Comparison of ENCODE assay signal across 8 cellular contexts in the genomic region with DNA sequence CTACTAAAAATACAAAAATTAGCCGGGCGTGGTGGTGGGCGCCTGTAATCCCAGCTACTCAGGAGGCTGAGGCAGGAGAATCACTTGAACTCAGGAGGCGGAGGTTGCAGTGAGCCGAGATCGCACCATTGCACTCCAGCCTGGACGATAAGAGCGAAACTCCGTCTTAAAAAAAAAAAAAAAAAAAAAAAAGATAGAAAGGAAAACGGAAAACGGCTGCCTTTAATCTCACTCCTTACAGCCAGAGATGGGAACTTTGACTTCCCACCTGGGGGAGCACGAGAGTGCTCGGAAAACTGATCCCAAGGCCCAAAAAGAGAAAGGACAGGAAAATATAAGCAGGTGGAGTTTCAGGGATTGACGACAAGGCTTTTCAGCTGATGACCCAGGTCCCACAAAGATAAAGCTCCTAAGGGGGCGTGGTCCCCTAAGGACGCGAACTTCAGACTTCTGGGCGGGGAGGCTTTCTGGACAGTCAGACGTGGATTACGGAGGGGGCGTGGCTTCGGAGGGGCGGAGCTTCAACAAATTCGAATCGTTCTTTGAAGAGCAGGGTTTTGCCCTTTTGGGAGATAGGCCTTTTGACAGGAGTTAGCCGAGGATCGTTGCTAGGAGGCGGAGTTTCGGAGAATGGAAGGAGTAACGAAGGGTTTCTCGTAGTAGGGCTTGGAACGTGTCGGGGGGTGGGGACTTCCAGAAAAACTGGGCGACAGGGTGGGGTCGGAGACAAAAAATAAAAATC. TPM values are rescaled to one million over a fixed set of nuclear protein-coding genes. Genes with fewer than 3 reads are reported as not detected.
DNase-seq lines count a peak whose midpoint lies in the region; ATAC-seq and TF ChIP-seq lines count a peak whose summit lies in the region.

No MANE protein-coding gene starts in this region.

- H3K27ac Mint-ChIP-seq in endothelial cell (ENCODE audit: unreplicated experiment) = no peak overlapping the region

- H3K4me3 Mint-ChIP-seq in endothelial cell (ENCODE audit: unreplicated experiment) = no peak overlapping the region

- peaks cover 17% of the 10 kb centered on the region for H3K36me3 ChIP-seq in HUES48 (ENCODE audit: control insufficient read depth, insufficient read depth, low read length)
- H3K36me3 ChIP-seq in NT2/D1 (ENCODE audit: insufficient read depth, insufficient read length, low read length) = peaks cover 35% of the 10 kb centered on the region

- H3K9ac ChIP-seq in HUES48 (ENCODE audit: low read depth, low read length) = peak overlapping the region; percentile 91
- H3K9ac ChIP-seq in NT2/D1 (ENCODE audit: insufficient read length, low read depth) = peak overlapping the region; percentile 93

- DNase-seq in GM12865 (ENCODE audit: low read depth) = peak; percentile 96
- DNase-seq in NT2/D1 (ENCODE audit: low read depth, low spot score) = peak; percentile 99
- DNase-seq in activated CD8-positive, alpha-beta memory T cell treated with anti-CD3 and anti-CD28 coated beads, Interleukin-2, amount 50 U/mL, for 1 hour (ENCODE audit: extremely low read depth) = peak; percentile 61
- DNase-seq in endothelial cell (ENCODE audit: low spot score) = peak; percentile 94
- DNase-seq in mesenteric fat pad (ENCODE audit: low spot score) = peak; percentile 97
- peak; percentile 75 for DNase-seq in stimulated activated CD8-positive, alpha-beta memory T cell treated with anti-CD3 and anti-CD28 coated beads, Interleukin-12 subunit alpha, Interleukin-12 subunit beta, amount 100 ng/mL, for 4 hours (ENCODE audit: low read depth)

- no peaks in the 10 kb centered on the region for H3K27me3 ChIP-seq in HUES48 (ENCODE audit: control insufficient read depth, insufficient read depth, low read length)
- no peaks in the 10 kb centered on the region for H3K27me3 ChIP-seq in NT2/D1 (ENCODE audit: insufficient read depth, insufficient read length)

- H3K4me1 Mint-ChIP-seq in endothelial cell (ENCODE audit: unreplicated experiment) = peaks cover 33% of the 10 kb centered on the region

- H3K9me3 Mint-ChIP-seq in endothelial cell (ENCODE audit: unreplicated experiment) = no peaks in the 10 kb centered on the region

- peaks cover 30% of the 10 kb centered on the region for H3K4me1 ChIP-seq in HUES48 (ENCODE audit: control insufficient read depth, insufficient read depth, low read length)
- peaks cover 18% of the 10 kb centered on the region for H3K4me1 ChIP-seq in NT2/D1 (ENCODE audit: insufficient read depth, insufficient read length)

- TF ChIP-seq CTCF in GM12865 (IDR thresholded peaks at IDR 0.05; ENCODE audit: insufficient read depth, low read depth, low read length, missing control alignments) = no peak
- no peak for TF ChIP-seq CTCF in endothelial cell (IDR thresholded peaks at IDR 0.05; ENCODE audit: unreplicated experiment)

- H3K27ac ChIP-seq in HUES48 (ENCODE audit: low read depth, low read length) = peak overlapping the region; percentile 98

- peaks cover 24% of the 10 kb centered on the region for H3K36me3 Mint-ChIP-seq in endothelial cell (ENCODE audit: low read depth, unreplicated experiment)

- H3K9me3 ChIP-seq in HUES48 (ENCODE audit: control insufficient read depth, insufficient read depth, low read length) = no peaks in the 10 kb centered on the region
- no peaks in the 10 kb centered on the region for H3K9me3 ChIP-seq in NT2/D1 (ENCODE audit: insufficient read depth, low read length)

- peak overlapping the region; percentile 96 for H3K4me3 ChIP-seq in GM12865 (ENCODE audit: low read depth, low read length)
- H3K4me3 ChIP-seq in HUES48 (ENCODE audit: low read depth, low read length) = peak overlapping the region; percentile 94
- peak overlapping the region; percentile 66 for H3K4me3 ChIP-seq in NT2/D1 (ENCODE audit: insufficient read length, low read depth)

- no peak for ATAC-seq in HG03469 (IDR thresholded peaks at IDR 0.05; ENCODE audit: unreplicated experiment)

- peaks cover 27% of the 10 kb centered on the region for H3K27me3 Mint-ChIP-seq in endothelial cell (ENCODE audit: unreplicated experiment)

RNA-seq across cellular contexts. Expression of a gene that starts 1.0 kb away (rescaled TPM):
- total RNA-seq in endothelial cell (ENCODE audit: unreplicated experiment) (48.3 TPM), mesenteric fat pad (41.2 TPM)

RNA-seq across cellular contexts. Expression of a gene that starts 3.0 kb away (rescaled TPM):
- 915 TPM for total RNA-seq in endothelial cell (ENCODE audit: unreplicated experiment)
- 199 TPM for total RNA-seq in mesenteric fat pad

RNA-seq across cellular contexts. Expression of a gene that starts 9.6 kb away (rescaled TPM):
- 35.9 TPM for total RNA-seq in endothelial cell (ENCODE audit: unreplicated experiment)
- total RNA-seq in mesenteric fat pad = 43.7 TPM

RNA-seq across cellular contexts. Expression of a gene that starts 11.9 kb away (rescaled TPM):
- total RNA-seq in endothelial cell (ENCODE audit: unreplicated experiment) = 49.8 TPM
- 22.2 TPM for total RNA-seq in mesenteric fat pad

RNA-seq across cellular contexts. Expression of a gene that starts 17.6 kb away (rescaled TPM):
- total RNA-seq in endothelial cell (ENCODE audit: unreplicated experiment) (82.1 TPM), mesenteric fat pad (43.5 TPM)
